ENCODE assay signal across 20 cellular contexts in the genomic region with DNA sequence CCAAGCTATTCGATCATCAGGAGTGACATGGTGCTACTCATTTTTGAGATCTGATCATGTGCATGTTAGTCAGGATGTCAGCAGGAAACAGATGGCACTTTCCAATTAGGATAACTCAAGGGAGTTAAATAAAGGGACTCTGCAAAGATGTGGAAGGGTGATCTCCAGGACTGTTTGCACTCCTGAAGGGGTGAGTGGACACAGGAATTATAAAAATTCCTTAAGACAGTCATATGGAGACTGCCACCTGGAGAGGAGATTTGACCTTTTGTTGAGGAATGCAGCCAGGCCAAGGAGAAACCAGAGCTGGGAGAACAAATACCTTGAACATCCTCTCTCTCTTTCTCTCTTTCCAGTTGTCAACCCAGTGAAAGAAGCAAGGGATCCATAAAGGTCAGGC.
"Had no signal": no experiment of that assay in that cellular context is flagged by ENCODE, and none has a peak within 500 bp of the region (broad histone marks: within the 10 kb centered on the region; RNA-seq: fewer than 3 reads in every experiment).

No MANE protein-coding gene starts in this region.

- DNase-seq: cortex of kidney; effector memory CD8-positive, alpha-beta T cell; head of caudate nucleus; kidney; left colon; left ventricle myocardium superior; lower lobe of right lung; natural killer cell; right cardiac atrium; sigmoid colon; stimulated activated CD4-positive, alpha-beta T cell treated with anti-CD3 and anti-CD28 coated beads, Interleukin-2, amount 100 ng/mL, for 24 hours; stimulated activated CD4-positive, alpha-beta T cell treated with anti-CD3 and anti-CD28 coated beads, Interleukin-4, amount 100 ng/mL, for 24 hours; stimulated activated naive CD4-positive, alpha-beta T cell treated with Interleukin-2 at 50 U/mL for 16 hours; stomach; thyroid gland; trophoblast cell had no signal

- H3K4me3 ChIP-seq: lower lobe of right lung, prostate gland, sigmoid colon, stomach, thyroid gland, vagina had no signal

- H3K4me1 Mint-ChIP-seq: natural killer cell; neural crest cell; stimulated activated effector memory CD8-positive, alpha-beta T cell treated with anti-CD3 and anti-CD28 coated beads, Interleukin-12 subunit alpha, Interleukin-12 subunit beta, amount 100 ng/mL, for 72 hours had no signal

- ATAC-seq: effector memory CD8-positive, alpha-beta T cell; left colon; left ventricle myocardium superior; lower lobe of right lung; natural killer cell; right cardiac atrium; stimulated activated effector memory CD8-positive, alpha-beta T cell treated with anti-CD3 and anti-CD28 coated beads, Interleukin-12 subunit alpha, Interleukin-12 subunit beta, amount 100 ng/mL, for 72 hours had no signal

- H3K27ac ChIP-seq: lower lobe of right lung, prostate gland, sigmoid colon, stomach, thyroid gland, vagina had no signal

- H3K36me3 Mint-ChIP-seq: natural killer cell; stimulated activated effector memory CD8-positive, alpha-beta T cell treated with anti-CD3 and anti-CD28 coated beads, Interleukin-12 subunit alpha, Interleukin-12 subunit beta, amount 100 ng/mL, for 72 hours had no signal

- H3K9me3 ChIP-seq: lower lobe of right lung, prostate gland, sigmoid colon, stomach, thyroid gland, vagina had no signal

- H3K27me3 ChIP-seq: sigmoid colon, stomach, thyroid gland, vagina had no signal

- H3K36me3 ChIP-seq: lower lobe of right lung, prostate gland, sigmoid colon, stomach, thyroid gland, vagina had no signal

- H3K9me3 Mint-ChIP-seq: neural crest cell had no signal

- H3K4me3 Mint-ChIP-seq: effector memory CD8-positive, alpha-beta T cell; natural killer cell; neural crest cell; stimulated activated effector memory CD8-positive, alpha-beta T cell treated with anti-CD3 and anti-CD28 coated beads, Interleukin-12 subunit alpha, Interleukin-12 subunit beta, amount 100 ng/mL, for 72 hours had no signal

- H3K27me3 Mint-ChIP-seq: effector memory CD8-positive, alpha-beta T cell had no signal

- H3K27ac Mint-ChIP-seq: effector memory CD8-positive, alpha-beta T cell; natural killer cell; stimulated activated effector memory CD8-positive, alpha-beta T cell treated with anti-CD3 and anti-CD28 coated beads, Interleukin-12 subunit alpha, Interleukin-12 subunit beta, amount 100 ng/mL, for 72 hours had no signal

- H3K4me1 ChIP-seq: lower lobe of right lung, prostate gland, sigmoid colon, stomach, thyroid gland, vagina had no signal
